Comparison of ENCODE assay signal across 8 cellular contexts in the genomic region with DNA sequence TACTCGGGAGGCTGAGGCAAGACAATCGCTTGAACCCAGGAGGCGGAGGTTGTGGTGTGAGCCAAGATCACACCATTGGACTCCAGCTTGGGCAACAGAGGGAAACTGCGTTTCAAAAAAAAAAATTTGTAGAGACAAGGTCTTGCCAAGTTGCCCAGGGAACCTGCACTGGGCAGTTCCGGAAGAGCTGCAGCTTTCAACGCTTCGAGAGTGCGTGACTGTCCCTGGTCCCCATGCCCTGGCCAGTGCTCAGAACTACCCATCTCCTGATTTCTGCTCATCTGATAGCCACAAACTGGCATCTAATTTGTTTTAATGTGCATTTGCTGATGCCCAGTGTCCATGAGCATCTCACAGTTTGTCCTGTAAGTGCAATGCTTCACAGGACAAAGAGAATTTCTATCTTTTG. TPM values are rescaled to one million over a fixed set of nuclear protein-coding genes. Genes with fewer than 3 reads are reported as not detected.
DNase-seq lines count a peak whose midpoint lies in the region; ATAC-seq lines count a peak whose summit lies in the region.

No MANE protein-coding gene starts in this region.

- intact Hi-C loops in activated T-helper 1 cell treated with anti-CD3 and anti-CD28 coated beads, Interleukin-12 subunit alpha, Interleukin-12 subunit beta, Interleukin-2, Interleukin-4 antibody, amounts not matched to agents 30 ng/mL and 10 ng/mL and 1 ng/mL, durations not matched to agents 14 hours and 24 hours and 36 hours (cut with micrococcal nuclease): loop anchor here (2.0 kb wide), 2 partner anchors 22 to 106 kb away; no protein-coding TSS in a partner anchor

- no peaks in the 10 kb centered on the region for H3K9me3 Mint-ChIP-seq in activated naive CD4-positive, alpha-beta T cell treated with anti-CD3 and anti-CD28 coated beads, Interleukin-2, amount 50 U/mL, for 24 hours
- H3K9me3 Mint-ChIP-seq in activated T-helper 1 cell treated with anti-CD3 and anti-CD28 coated beads, Interleukin-12 subunit alpha, Interleukin-12 subunit beta, Interleukin-2, Interleukin-4 antibody, amounts not matched to agents 30 ng/mL and 10 ng/mL and 1 ng/mL, durations not matched to agents 14 hours and 24 hours and 36 hours: no peaks in the 10 kb centered on the region

- H3K36me3 ChIP-seq in iPS-15b (ENCODE audit: control insufficient read depth, insufficient read depth, low read length) (peaks cover 35% of the 10 kb centered on the region), stomach smooth muscle (ENCODE audit: control insufficient read depth in 2 of 2, insufficient read depth in 2 of 2, low read length in 2 of 2) (peaks cover 33 to 37% of the 10 kb centered on the region in 2 donors)

- peaks cover 34% of the 10 kb centered on the region for H3K36me3 Mint-ChIP-seq in activated naive CD4-positive, alpha-beta T cell treated with anti-CD3 and anti-CD28 coated beads, Interleukin-2, amount 50 U/mL, for 24 hours
- peaks cover 43% of the 10 kb centered on the region for H3K36me3 Mint-ChIP-seq in activated T-helper 1 cell treated with anti-CD3 and anti-CD28 coated beads, Interleukin-12 subunit alpha, Interleukin-12 subunit beta, Interleukin-2, Interleukin-4 antibody, amounts not matched to agents 30 ng/mL and 10 ng/mL and 1 ng/mL, durations not matched to agents 14 hours and 24 hours and 36 hours (ENCODE audit: low read depth)

- DNase-seq in activated naive CD4-positive, alpha-beta T cell treated with anti-CD3 and anti-CD28 coated beads, Interleukin-2, amount 50 U/mL, for 16 hours: no peak
- no peak for DNase-seq in activated T-helper 1 cell treated with anti-CD3 and anti-CD28 coated beads, Interleukin-12 subunit alpha, Interleukin-12 subunit beta, Interleukin-2, Interleukin-4 antibody, amounts not matched to agents 30 ng/mL and 10 ng/mL and 1 ng/mL, durations not matched to agents 14 hours and 24 hours and 36 hours (ENCODE audit: low spot score)
- DNase-seq in stimulated activated CD4-positive, alpha-beta T cell treated with anti-CD3 and anti-CD28 coated beads, Interleukin-2, amount 100 ng/mL, for 48 hours: no peak
- no peak for DNase-seq in DMS153 (lab: John Stamatoyannopoulos, UW)

- H3K4me3 Mint-ChIP-seq in activated naive CD4-positive, alpha-beta T cell treated with anti-CD3 and anti-CD28 coated beads, Interleukin-2, amount 50 U/mL, for 24 hours: peak overlapping the region; percentile 99
- H3K4me3 Mint-ChIP-seq in activated T-helper 1 cell treated with anti-CD3 and anti-CD28 coated beads, Interleukin-12 subunit alpha, Interleukin-12 subunit beta, Interleukin-2, Interleukin-4 antibody, amounts not matched to agents 30 ng/mL and 10 ng/mL and 1 ng/mL, durations not matched to agents 14 hours and 24 hours and 36 hours: peak overlapping the region; percentile 100

- no peaks in the 10 kb centered on the region for H3K27me3 Mint-ChIP-seq in activated naive CD4-positive, alpha-beta T cell treated with anti-CD3 and anti-CD28 coated beads, Interleukin-2, amount 50 U/mL, for 24 hours
- H3K27me3 Mint-ChIP-seq in activated T-helper 1 cell treated with anti-CD3 and anti-CD28 coated beads, Interleukin-12 subunit alpha, Interleukin-12 subunit beta, Interleukin-2, Interleukin-4 antibody, amounts not matched to agents 30 ng/mL and 10 ng/mL and 1 ng/mL, durations not matched to agents 14 hours and 24 hours and 36 hours (ENCODE audit: insufficient read depth): peaks cover 16% of the 10 kb centered on the region

- H3K4me3 ChIP-seq in iPS-15b (ENCODE audit: low read depth, low read length) (peak overlapping the region; percentile 95), stomach smooth muscle (ENCODE audit: low read length in 2 of 2) (peak overlapping the region; percentile 98 to 99)

- H3K27ac Mint-ChIP-seq in activated naive CD4-positive, alpha-beta T cell treated with anti-CD3 and anti-CD28 coated beads, Interleukin-2, amount 50 U/mL, for 24 hours: peak overlapping the region; percentile 79
- H3K27ac Mint-ChIP-seq in activated T-helper 1 cell treated with anti-CD3 and anti-CD28 coated beads, Interleukin-12 subunit alpha, Interleukin-12 subunit beta, Interleukin-2, Interleukin-4 antibody, amounts not matched to agents 30 ng/mL and 10 ng/mL and 1 ng/mL, durations not matched to agents 14 hours and 24 hours and 36 hours: peak overlapping the region; percentile 94

- H3K27ac ChIP-seq in stomach smooth muscle (ENCODE audit: low read length): peak overlapping the region; percentile 62

- no peaks in the 10 kb centered on the region for H3K4me1 ChIP-seq in iPS-15b (ENCODE audit: control insufficient read depth, insufficient read depth, low read length)
- H3K4me1 ChIP-seq in stomach smooth muscle (ENCODE audit: control insufficient read depth, insufficient read depth, low read length): peaks cover 12% of the 10 kb centered on the region

- H3K4me1 Mint-ChIP-seq in activated naive CD4-positive, alpha-beta T cell treated with anti-CD3 and anti-CD28 coated beads, Interleukin-2, amount 50 U/mL, for 24 hours: peaks cover 24% of the 10 kb centered on the region
- peaks cover 24% of the 10 kb centered on the region for H3K4me1 Mint-ChIP-seq in activated T-helper 1 cell treated with anti-CD3 and anti-CD28 coated beads, Interleukin-12 subunit alpha, Interleukin-12 subunit beta, Interleukin-2, Interleukin-4 antibody, amounts not matched to agents 30 ng/mL and 10 ng/mL and 1 ng/mL, durations not matched to agents 14 hours and 24 hours and 36 hours (ENCODE audit: low read depth)

- H3K27me3 ChIP-seq in iPS-15b (ENCODE audit: control insufficient read depth, insufficient read depth, low read length) (no peaks in the 10 kb centered on the region), stomach smooth muscle (ENCODE audit: control insufficient read depth in 1 of 2, insufficient read depth in 2 of 2, low read length in 2 of 2) (no peaks in the 10 kb centered on the region)

- no peak for ATAC-seq in activated CD4-positive, CD25-positive, alpha-beta regulatory T cell treated with anti-CD3 and anti-CD28 coated beads, Interleukin-2, amount 50 U/mL, for 24 hours

- H3K9ac ChIP-seq in iPS-15b (ENCODE audit: low read depth, low read length) (no peak overlapping the region), stomach smooth muscle (ENCODE audit: low read length in 2 of 2) (peak overlapping the region; percentile 89 to 90)

- H3K9me3 ChIP-seq in iPS-15b (ENCODE audit: control insufficient read depth, insufficient read depth, low read length) (no peaks in the 10 kb centered on the region), stomach smooth muscle (ENCODE audit: control insufficient read depth in 2 of 2, low read length in 2 of 2) (no peaks in the 10 kb centered on the region)

RNA-seq across cellular contexts. Expression of gene ACTG1, which starts 4.0 kb away (rescaled TPM):
- 3,516 TPM in 2 replicates for total RNA-seq in activated T-helper 1 cell treated with anti-CD3 and anti-CD28 coated beads, Interleukin-12 subunit alpha, Interleukin-12 subunit beta, Interleukin-2, Interleukin-4 antibody, amounts not matched to agents 30 ng/mL and 10 ng/mL and 1 ng/mL, durations not matched to agents 14 hours and 24 hours and 36 hours

RNA-seq across cellular contexts. Expression of gene FSCN2, which starts 19.5 kb away (rescaled TPM):
- 0.52 and 0.64 TPM in 2 replicates for total RNA-seq in activated T-helper 1 cell treated with anti-CD3 and anti-CD28 coated beads, Interleukin-12 subunit alpha, Interleukin-12 subunit beta, Interleukin-2, Interleukin-4 antibody, amounts not matched to agents 30 ng/mL and 10 ng/mL and 1 ng/mL, durations not matched to agents 14 hours and 24 hours and 36 hours

RNA-seq across cellular contexts. Expression of gene FAAP100, which starts 43.5 kb away (rescaled TPM):
- total RNA-seq in activated T-helper 1 cell treated with anti-CD3 and anti-CD28 coated beads, Interleukin-12 subunit alpha, Interleukin-12 subunit beta, Interleukin-2, Interleukin-4 antibody, amounts not matched to agents 30 ng/mL and 10 ng/mL and 1 ng/mL, durations not matched to agents 14 hours and 24 hours and 36 hours: 69.2 and 69.5 TPM in 2 replicates
